Comparison of ENCODE assay signal across 1 cellular context in the genomic region with DNA sequence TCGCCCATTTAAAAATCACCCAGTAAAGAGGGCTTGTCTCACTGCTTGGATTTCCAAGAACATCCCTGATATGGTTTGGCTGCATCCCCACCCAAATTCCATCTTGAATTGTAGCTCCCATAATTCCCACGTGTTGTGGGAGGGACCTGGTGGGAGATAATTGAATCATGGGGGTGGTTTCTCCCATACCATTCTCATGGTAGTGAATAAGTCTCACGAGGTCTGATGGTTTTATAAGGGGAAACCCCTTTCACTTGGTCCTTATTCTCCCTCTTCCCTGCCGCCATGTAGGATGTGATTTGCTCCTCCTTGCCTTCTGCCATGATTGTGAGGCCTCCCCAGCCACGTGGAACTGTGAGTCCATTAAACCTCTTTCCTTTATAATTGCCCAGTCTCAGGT. TPM values are rescaled to one million over a fixed set of nuclear protein-coding genes. Genes with fewer than 3 reads are reported as not detected.
"Had no signal": no experiment of that assay in that cellular context is flagged by ENCODE, and none has a peak within 500 bp of the region (broad histone marks: within the 10 kb centered on the region; RNA-seq: fewer than 3 reads in every experiment).

No MANE protein-coding gene starts in this region.

RNA-seq across cellular contexts. Expression of gene DLK2, which starts 11.9 kb away (rescaled TPM):
- polyA plus RNA-seq: IgD-negative memory B cell had no signal

RNA-seq across cellular contexts. Expression of gene LRRC73, which starts 42.9 kb away (rescaled TPM):
- polyA plus RNA-seq: IgD-negative memory B cell had no signal
